Comparison of ENCODE assay signal across 15 cellular contexts in the genomic region with DNA sequence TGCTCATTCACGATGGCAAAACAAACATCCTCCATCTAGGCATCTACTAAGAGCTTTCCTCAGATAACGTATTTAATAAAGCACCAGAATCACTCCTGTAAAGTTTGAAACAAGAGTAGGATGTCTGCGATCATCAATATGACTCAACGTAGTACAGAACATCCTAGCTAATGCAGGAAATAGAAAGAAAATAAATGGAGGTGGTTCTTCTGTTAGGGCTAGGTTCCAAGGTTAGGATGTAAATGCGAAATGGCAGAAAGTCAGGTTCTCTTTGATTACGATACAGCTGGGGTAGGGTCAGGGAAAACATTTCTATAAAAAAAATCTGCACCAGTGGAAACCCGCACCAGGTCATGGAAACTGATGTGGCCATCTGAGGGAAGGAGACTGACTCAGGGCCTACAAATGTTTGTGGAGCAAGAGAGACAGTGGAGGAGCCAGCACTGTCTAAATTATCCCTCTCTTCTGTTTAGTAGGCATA. TPM values are rescaled to one million over a fixed set of nuclear protein-coding genes. Genes with fewer than 3 reads are reported as not detected.
DNase-seq lines count a peak whose midpoint lies in the region; ATAC-seq and TF ChIP-seq lines count a peak whose summit lies in the region.
"Had no signal": no experiment of that assay in that cellular context is flagged by ENCODE, and none has a peak within 500 bp of the region (broad histone marks: within the 10 kb centered on the region; RNA-seq: fewer than 3 reads in every experiment).

No MANE protein-coding gene starts in this region.

- peak overlapping the region; percentile 35 for H3K4me3 Mint-ChIP-seq in activated naive CD8-positive, alpha-beta T cell treated with anti-CD3 and anti-CD28 coated beads for 36 hours
- H3K4me3 Mint-ChIP-seq: stimulated activated naive B cell treated with anti-CD40 and anti-IgM and Interleukin-4, amounts not matched to agents 10 μg/mL and 1 μg/mL and 100 μg/mL, for 72 hours had no signal

- no peaks in the 10 kb centered on the region for H3K36me3 ChIP-seq in GM23248 (ENCODE audit: low read depth)
- H3K36me3 ChIP-seq in left lung: no peaks in the 10 kb centered on the region
- H3K36me3 ChIP-seq: pancreas had no signal

- H3K9me3 ChIP-seq in AG04450 (ENCODE audit: control insufficient read depth, insufficient read depth, low read length) (no peaks in the 10 kb centered on the region), GM23248 (ENCODE audit: low read depth) (no peaks in the 10 kb centered on the region), left lung (no peaks in the 10 kb centered on the region)
- H3K9me3 ChIP-seq: pancreas had no signal

- intact Hi-C loops in left lung (cut with DNase I): no loop called here

- no peaks in the 10 kb centered on the region for H3K27me3 ChIP-seq in AG04450 (ENCODE audit: control insufficient read depth, insufficient read depth, low read length)
- no peaks in the 10 kb centered on the region for H3K27me3 ChIP-seq in GM23248 (replicated peaks; ENCODE audit: insufficient read depth)
- H3K27me3 ChIP-seq in left lung: no peaks in the 10 kb centered on the region
- H3K27me3 ChIP-seq: pancreas had no signal

- peak overlapping the region; percentile 62 for H3K27ac ChIP-seq in AG04450 (ENCODE audit: low read depth, low read length)
- H3K27ac ChIP-seq in GM23248: peak overlapping the region; percentile 51
- no peak overlapping the region for H3K27ac ChIP-seq in left lung
- H3K27ac ChIP-seq: C4-2B, pancreas had no signal

- H3K9me2 ChIP-seq in GM23248 (ENCODE audit: insufficient read depth): no peaks in the 10 kb centered on the region

- H3K79me2 ChIP-seq in GM23248 (ENCODE audit: insufficient read depth): peaks cover 95% of the 10 kb centered on the region

- peak overlapping the region; percentile 86 for H3K27ac Mint-ChIP-seq in activated naive CD8-positive, alpha-beta T cell treated with anti-CD3 and anti-CD28 coated beads for 36 hours
- H3K27ac Mint-ChIP-seq: stimulated activated naive B cell treated with anti-CD40 and anti-IgM and Interleukin-4, amounts not matched to agents 10 μg/mL and 1 μg/mL and 100 μg/mL, for 72 hours had no signal

- POLR2A ChIA-PET in AG04450 (lab: Yijun Ruan, JAX): interaction anchor here (0.8 kb wide), 1 partner anchor 29 kb away, joined by 3 read pairs; a partner anchor contains a TSS

- H4K20me1 ChIP-seq in GM23248 (ENCODE audit: insufficient read depth): 0 out of 2 replicates have a peak, but pooled peaks cover 6% of the 10 kb centered on the region

- no peak overlapping the region for H3K4me3 ChIP-seq in AG04450 (ENCODE audit: low read depth, low read length)
- H3K4me3 ChIP-seq in GM23248: no peak overlapping the region
- no peak overlapping the region for H3K4me3 ChIP-seq in left lung
- H3K4me3 ChIP-seq: pancreas had no signal

- H2AFZ ChIP-seq in GM23248: no peak overlapping the region

- peak overlapping the region; percentile 22 for H3K4me2 ChIP-seq in GM23248 (ENCODE audit: unreplicated experiment)

- H3K4me1 ChIP-seq in GM23248 (ENCODE audit: insufficient read depth) (peaks cover 35% of the 10 kb centered on the region), left lung (peaks cover 13 to 43% of the 10 kb centered on the region in 2 donors)

- H3K9ac ChIP-seq in GM23248: no peak overlapping the region

- H3K27me3 Mint-ChIP-seq in activated naive CD8-positive, alpha-beta T cell treated with anti-CD3 and anti-CD28 coated beads for 36 hours: no peaks in the 10 kb centered on the region
- H3K27me3 Mint-ChIP-seq: stimulated activated naive B cell treated with anti-CD40 and anti-IgM and Interleukin-4, amounts not matched to agents 10 μg/mL and 1 μg/mL and 100 μg/mL, for 72 hours had no signal

- H3K4me1 Mint-ChIP-seq in activated naive CD8-positive, alpha-beta T cell treated with anti-CD3 and anti-CD28 coated beads for 36 hours: peaks cover 82% of the 10 kb centered on the region

- CTCF ChIA-PET in AG04450 (lab: Charles Lee): interaction anchor here (0.6 to 1.8 kb wide), 5 partner anchors 28 to 335 kb away, joined by 3 to 9 read pairs (median 5); a partner anchor contains a TSS

- in situ Hi-C loops in GM23248 (cut with MboI): no loop called here

- 86 to 90% methylated on average over 7 of the region's 7 CpGs for WGBS in GM23248 (ENCODE audit: low coverage in 1 of 2, low lambda C conversion rate in 2 of 2, missing lambda C conversion rate in 2 of 2), 2 experiments

- H3K36me3 Mint-ChIP-seq in activated naive CD8-positive, alpha-beta T cell treated with anti-CD3 and anti-CD28 coated beads for 36 hours: peaks cover 45% of the 10 kb centered on the region

- peaks cover 2% of the 10 kb centered on the region for H3K9me3 Mint-ChIP-seq in activated naive CD8-positive, alpha-beta T cell treated with anti-CD3 and anti-CD28 coated beads for 36 hours
- H3K9me3 Mint-ChIP-seq: stimulated activated naive B cell treated with anti-CD40 and anti-IgM and Interleukin-4, amounts not matched to agents 10 μg/mL and 1 μg/mL and 100 μg/mL, for 72 hours had no signal

- TF ChIP-seq CTCF in AG04450 (IDR thresholded peaks at IDR 0.05; ENCODE audit: low read depth, low read length): no peak
- no peak for TF ChIP-seq CTCF in GM20000 (IDR thresholded peaks at IDR 0.05; ENCODE audit: extremely low read depth, missing control alignments)
- no peak for TF ChIP-seq CTCF in left lung (IDR thresholded peaks at IDR 0.05)

- no peak for ATAC-seq in HG03457 (IDR thresholded peaks at IDR 0.05; ENCODE audit: unreplicated experiment)
- ATAC-seq in left lung: no peak
- ATAC-seq in left lobe of liver: no peak
- ATAC-seq: pancreas; stimulated activated naive B cell treated with anti-CD40 and anti-IgM and Interleukin-4, amounts not matched to agents 10 μg/mL and 1 μg/mL and 100 μg/mL, for 72 hours had no signal

- DNase-seq in AG04450 (ENCODE audit: low read depth, low spot score) (peak; percentile 39), GM23248 (peak; percentile 68), hepatic stellate cell (ENCODE audit: low spot score) (peak; percentile 13), GM20000 (ENCODE audit: low spot score) (no peak), left lung (no peak), left lobe of liver (ENCODE audit: low spot score) (no peak)
- no peak for DNase-seq in activated naive CD8-positive, alpha-beta T cell treated with anti-CD3 and anti-CD28 coated beads for 36 hours
- DNase-seq: activated T-cell treated with anti-CD3 and anti-CD28 coated beads, Interleukin-2, amount 50 U/mL, for 1 hour; NCI-H1105; NCI-H510A; pancreas; RPMI8226; stimulated activated naive B cell treated with anti-CD40 and anti-IgM and Interleukin-4, amounts not matched to agents 10 μg/mL and 1 μg/mL and 100 μg/mL, for 72 hours had no signal

- peaks cover 11% of the 10 kb centered on the region; the same call in 1 of the 2 replicates for H3F3A ChIP-seq in GM23248 (ENCODE audit: insufficient read depth)

RNA-seq across cellular contexts. Expression of a gene that starts 29.1 kb away (rescaled TPM):
- polyA plus RNA-seq in AG04450 (2011; rRNA removed): 42.2 and 51.1 TPM in 2 replicates
- 61.9 and 85.7 TPM in 2 replicates for polyA minus RNA-seq in AG04450 (2011; rRNA and poly(A)+ RNA removed)
- 20.5 and 23.2 TPM in 2 replicates for total RNA-seq in GM23248 (2014; rRNA removed; shearing (Covaris generic))
- 19.1 and 19.4 TPM in 2 replicates for polyA plus RNA-seq in GM23248 (2016; fragmentation: Nextera tagmentation; extraction: Ambion mirVana)
- total RNA-seq in activated naive CD8-positive, alpha-beta T cell treated with anti-CD3 and anti-CD28 coated beads for 36 hours: 10 to 100 TPM; 45.5 to 47.5 TPM
- 10 to 100 TPM; 55.9 to 76.6 TPM for total RNA-seq in left lung
- 8.4 TPM for total RNA-seq in left lobe of liver

Comparison
In these comparisons a context has a peak if more than half of its experiments do, and no peak if none do; other contexts are left out.
1. DNase-seq: peak in AG04450 (single experiment), GM23248 (single experiment) and hepatic stellate cell (single experiment); none in activated naive CD8-positive, alpha-beta T cell treated with anti-CD3 and anti-CD28 coated beads for 36 hours (single experiment), GM20000 (single experiment), left lung (0 of 2) and left lobe of liver (single experiment).
2. H3K27ac ChIP-seq: peak in AG04450 (single experiment) and GM23248 (single experiment); none in left lung (0 of 2).